Comparison of ENCODE assay signal across 8 cellular contexts in the genomic region with DNA sequence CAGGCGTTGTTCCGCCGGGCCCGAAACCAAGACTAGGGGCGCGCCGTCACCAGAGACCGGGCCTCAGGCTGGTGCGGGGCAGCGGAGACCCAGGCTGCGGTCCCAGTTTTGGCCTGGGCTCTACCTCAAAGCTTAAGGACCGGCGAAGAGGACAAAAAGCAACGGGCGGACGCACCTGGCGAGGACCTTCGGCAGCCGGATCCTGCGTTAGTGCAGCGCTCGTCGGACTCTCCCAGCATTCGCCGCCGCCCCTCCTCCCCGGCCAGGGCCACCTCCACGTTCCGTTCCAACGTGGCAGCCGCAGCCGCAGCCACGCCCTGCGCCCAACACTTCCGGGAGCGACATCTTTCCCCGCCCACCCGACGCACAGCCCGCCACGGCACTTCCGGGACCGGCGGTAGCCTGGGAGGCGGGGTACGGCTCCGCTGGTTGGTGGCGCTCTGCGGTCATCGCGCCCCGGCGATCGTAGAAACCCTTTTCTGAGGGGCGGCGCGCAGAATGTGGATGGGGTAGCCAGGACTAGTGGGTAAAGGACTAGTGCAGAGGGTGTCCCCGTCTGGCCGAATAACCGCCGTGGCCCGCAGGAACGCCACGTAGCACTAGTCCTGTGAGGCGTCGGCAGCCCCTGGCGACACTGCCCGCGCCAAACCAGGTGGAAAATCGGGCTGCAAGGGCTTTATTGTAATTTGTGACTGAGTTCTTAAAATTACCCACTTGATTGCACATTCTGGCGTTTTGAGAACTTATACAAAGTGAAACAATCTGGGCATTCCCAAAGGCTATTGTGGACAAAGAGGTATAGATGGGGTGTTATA. TPM values are rescaled to one million over a fixed set of nuclear protein-coding genes. Genes with fewer than 3 reads are reported as not detected.
A peak's percentile ranks its signal among the peaks of the same experiment; 100 is the strongest.
DNase-seq lines count a peak whose midpoint lies in the region; ATAC-seq and TF ChIP-seq lines count a peak whose summit lies in the region.

A gene with protein sequence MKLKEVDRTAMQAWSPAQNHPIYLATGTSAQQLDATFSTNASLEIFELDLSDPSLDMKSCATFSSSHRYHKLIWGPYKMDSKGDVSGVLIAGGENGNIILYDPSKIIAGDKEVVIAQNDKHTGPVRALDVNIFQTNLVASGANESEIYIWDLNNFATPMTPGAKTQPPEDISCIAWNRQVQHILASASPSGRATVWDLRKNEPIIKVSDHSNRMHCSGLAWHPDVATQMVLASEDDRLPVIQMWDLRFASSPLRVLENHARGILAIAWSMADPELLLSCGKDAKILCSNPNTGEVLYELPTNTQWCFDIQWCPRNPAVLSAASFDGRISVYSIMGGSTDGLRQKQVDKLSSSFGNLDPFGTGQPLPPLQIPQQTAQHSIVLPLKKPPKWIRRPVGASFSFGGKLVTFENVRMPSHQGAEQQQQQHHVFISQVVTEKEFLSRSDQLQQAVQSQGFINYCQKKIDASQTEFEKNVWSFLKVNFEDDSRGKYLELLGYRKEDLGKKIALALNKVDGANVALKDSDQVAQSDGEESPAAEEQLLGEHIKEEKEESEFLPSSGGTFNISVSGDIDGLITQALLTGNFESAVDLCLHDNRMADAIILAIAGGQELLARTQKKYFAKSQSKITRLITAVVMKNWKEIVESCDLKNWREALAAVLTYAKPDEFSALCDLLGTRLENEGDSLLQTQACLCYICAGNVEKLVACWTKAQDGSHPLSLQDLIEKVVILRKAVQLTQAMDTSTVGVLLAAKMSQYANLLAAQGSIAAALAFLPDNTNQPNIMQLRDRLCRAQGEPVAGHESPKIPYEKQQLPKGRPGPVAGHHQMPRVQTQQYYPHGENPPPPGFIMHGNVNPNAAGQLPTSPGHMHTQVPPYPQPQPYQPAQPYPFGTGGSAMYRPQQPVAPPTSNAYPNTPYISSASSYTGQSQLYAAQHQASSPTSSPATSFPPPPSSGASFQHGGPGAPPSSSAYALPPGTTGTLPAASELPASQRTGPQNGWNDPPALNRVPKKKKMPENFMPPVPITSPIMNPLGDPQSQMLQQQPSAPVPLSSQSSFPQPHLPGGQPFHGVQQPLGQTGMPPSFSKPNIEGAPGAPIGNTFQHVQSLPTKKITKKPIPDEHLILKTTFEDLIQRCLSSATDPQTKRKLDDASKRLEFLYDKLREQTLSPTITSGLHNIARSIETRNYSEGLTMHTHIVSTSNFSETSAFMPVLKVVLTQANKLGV (minus strand): TSS at position 241 of the 815 bp plus-strand sequence. CDS start 9,217 bp downstream, outside the sequence.

- ATAC-seq in HG02870 (IDR thresholded peaks at IDR 0.05; ENCODE audit: unreplicated experiment) (peak; percentile 85), heart right ventricle (peak; percentile 98 to 99 (median 99)), upper lobe of right lung (peak; percentile 100)

- TF ChIP-seq CTCF in GM13976 (IDR thresholded peaks at IDR 0.05; ENCODE audit: borderline replicate concordance, control extremely low read depth, extremely low read depth, insufficient read depth, missing control alignments) = no peak
- TF ChIP-seq CTCF in heart right ventricle (IDR thresholded peaks at IDR 0.05) = peak in 3 of 9 donors; percentile 18 to 38 (median 27)
- TF ChIP-seq CTCF in upper lobe of right lung (IDR thresholded peaks at IDR 0.05) = no peak

- H3K4me1 ChIP-seq in heart right ventricle = peaks cover 0 to 48% (median 39%) of the 10 kb centered on the region in 9 donors
- peaks cover 32% of the 10 kb centered on the region for H3K4me1 ChIP-seq in upper lobe of right lung

- DNase-seq in GM13976 (ENCODE audit: low spot score) (peak; percentile 95), NCI-H146 (lab: John Stamatoyannopoulos, UW) (peak; percentile 86), T-helper 1 cell (peak; percentile 95 to 99 (median 96)), amniotic epithelial cell (ENCODE audit: low read depth) (peak; percentile 86), heart right ventricle (peak; percentile 96 to 97), posterior vena cava (ENCODE audit: low spot score) (peak; percentile 99), upper lobe of right lung (peak; percentile 99)

- intact Hi-C loops in heart right ventricle (cut with DNase I) = loop anchor here in 7 of 10 donors (1.0 to 10.0 kb wide), 5 partner anchors 10 to 466 kb away; a partner anchor contains a TSS
- intact Hi-C loops in posterior vena cava (cut with DNase I) = no loop called here
- intact Hi-C loops in upper lobe of right lung (cut with DNase I) = no loop called here

- no peaks in the 10 kb centered on the region for H3K9me3 ChIP-seq in heart right ventricle
- no peaks in the 10 kb centered on the region for H3K9me3 ChIP-seq in upper lobe of right lung

- H3K27ac ChIP-seq in heart right ventricle (peak within 1 kb of the TSS; percentile 91 to 99 (median 97)), upper lobe of right lung (peak within 1 kb of the TSS; percentile 99)

- 0% methylated on average over 71 of the region's 71 CpGs for WGBS in heart right ventricle, 2 donors

- H3K36me3 ChIP-seq in heart right ventricle = peaks cover 0 to 37% (median 12%) of the 10 kb centered on the region in 9 donors
- H3K36me3 ChIP-seq in upper lobe of right lung = peaks cover 35% of the 10 kb centered on the region

- H3K4me3 ChIP-seq in heart right ventricle (peak within 1 kb of the TSS; percentile 42 to 96 (median 78)), upper lobe of right lung (peak within 1 kb of the TSS; percentile 81)

- in situ Hi-C loops in GM13976 (cut with MboI; ENCODE audit: low sequenced_read_pairs, unreplicated experiment) = loop anchor here (25.0 kb wide), 1 partner anchor 371 kb away; no protein-coding TSS in a partner anchor

- no peaks in the 10 kb centered on the region for H3K27me3 ChIP-seq in heart right ventricle
- H3K27me3 ChIP-seq in upper lobe of right lung = no peaks in the 10 kb centered on the region

RNA-seq across cellular contexts. Expression of the gene that starts here (rescaled TPM):
- total RNA-seq in heart right ventricle = 100 to 1,000 TPM in 7 of 10 donors, 10 to 100 TPM in 3; 86.3 to 163 (median 124) TPM
- polyA plus RNA-seq in heart right ventricle = 100 to 1,000 TPM in 1 of 2 donors, 10 to 100 TPM in 1; 82.5 to 121 TPM
- 100 to 1,000 TPM; 287 to 309 TPM for total RNA-seq in posterior vena cava
- total RNA-seq in upper lobe of right lung = 199 TPM

Comparison
In these comparisons a context has a peak if more than half of its experiments do, and no peak if none do; other contexts are left out.
1. Peak in every context shown above with its lines: DNase-seq, ATAC-seq, H3K4me3 ChIP-seq and H3K27ac ChIP-seq.
2. intact Hi-C loops: an anchor here in heart right ventricle (1.0 to 10.0 kb wide); none called in posterior vena cava and upper lobe of right lung.